Comparison of ENCODE assay signal across 14 cellular contexts in genomic region chr4:66169341-66169740, GRCh38.
A peak's percentile ranks its signal among the peaks of the same experiment; 100 is the strongest.
DNase-seq lines count a peak whose midpoint lies in the region; ATAC-seq, FAIRE-seq and TF ChIP-seq lines count a peak whose summit lies in the region.
"Had no signal": no experiment of that assay in that cellular context is flagged by ENCODE, and none has a peak within 500 bp of the region (broad histone marks: within the 10 kb centered on the region; RNA-seq: fewer than 3 reads in every experiment).

No MANE protein-coding gene starts in this region.

- TF ChIP-seq POLR2A in thyroid gland (IDR thresholded peaks at IDR 0.05), result no peak

- H3K4me1 Mint-ChIP-seq in astrocyte (ENCODE audit: low read depth, unreplicated experiment), result no peaks in the 10 kb centered on the region
- H3K4me1 Mint-ChIP-seq in T-helper 2 cell treated with Interferon-gamma antibody and Interleukin-4, amounts not matched to agents 5 μg/mL and 100 μg/mL, for 36 hours (ENCODE audit: low read depth), result no peaks in the 10 kb centered on the region
- H3K4me1 Mint-ChIP-seq in naive thymus-derived CD4-positive, alpha-beta T cell, result no peaks in the 10 kb centered on the region
- H3K4me1 Mint-ChIP-seq: activated CD4-positive, alpha-beta T cell treated with anti-CD3 and anti-CD28 coated beads for 36 hours; memory B cell had no signal

- H3K27me3 ChIP-seq in astrocyte (ENCODE audit: insufficient read depth, low read length), result no peaks in the 10 kb centered on the region
- no peaks in the 10 kb centered on the region for H3K27me3 ChIP-seq in naive thymus-derived CD4-positive, alpha-beta T cell (ENCODE audit: control insufficient read depth in 2 of 2, insufficient read depth in 2 of 2, low read length in 2 of 2)
- no peaks in the 10 kb centered on the region for H3K27me3 ChIP-seq in thyroid gland
- H3K27me3 ChIP-seq: tibial artery had no signal

- no peak overlapping the region for H3K9ac ChIP-seq in astrocyte (ENCODE audit: low read length)

- H3K4me3 ChIP-seq in astrocyte (ENCODE audit: insufficient read depth, low read depth, low read length), result no peak overlapping the region
- H3K4me3 ChIP-seq in naive thymus-derived CD4-positive, alpha-beta T cell (ENCODE audit: low read length), result no peak overlapping the region
- H3K4me3 ChIP-seq in thyroid gland (replicated peaks in 1 of 3), result no peak overlapping the region
- H3K4me3 ChIP-seq: tibial artery had no signal

- no peaks in the 10 kb centered on the region for H3K79me2 ChIP-seq in astrocyte (ENCODE audit: insufficient read depth, low read length)

- ATAC-seq in naive thymus-derived CD4-positive, alpha-beta T cell, result no peak
- ATAC-seq: activated CD4-positive, alpha-beta T cell treated with anti-CD3 and anti-CD28 coated beads for 36 hours; right cardiac atrium had no signal

- no peak overlapping the region for H3K27ac ChIP-seq in astrocyte (ENCODE audit: low read depth, low read length)
- no peak overlapping the region for H3K27ac ChIP-seq in naive thymus-derived CD4-positive, alpha-beta T cell (ENCODE audit: low read depth, low read length)
- no peak overlapping the region for H3K27ac ChIP-seq in thyroid gland
- H3K27ac ChIP-seq: tibial artery had no signal

- H3K4me1 ChIP-seq in astrocyte (ENCODE audit: insufficient read depth, low read length), result no peaks in the 10 kb centered on the region
- no peaks in the 10 kb centered on the region for H3K4me1 ChIP-seq in naive thymus-derived CD4-positive, alpha-beta T cell (ENCODE audit: control insufficient read depth in 2 of 2, insufficient read depth in 2 of 2, low read length in 2 of 2)
- H3K4me1 ChIP-seq in thyroid gland, result no peaks in the 10 kb centered on the region
- H3K4me1 ChIP-seq: tibial artery had no signal

- H3K9me3 ChIP-seq in astrocyte (ENCODE audit: insufficient read depth, low read depth, low read length) (no peaks in the 10 kb centered on the region), thyroid gland (no peaks in the 10 kb centered on the region)
- H3K9me3 ChIP-seq in naive thymus-derived CD4-positive, alpha-beta T cell (ENCODE audit: control insufficient read depth in 2 of 3, low read length in 3 of 3), result no peaks in the 10 kb centered on the region

- CTCF ChIA-PET in naive thymus-derived CD4-positive, alpha-beta T cell (lab: Charles Lee), result no interaction called here

- H3K27me3 Mint-ChIP-seq in astrocyte (ENCODE audit: low read depth, unreplicated experiment), result no peaks in the 10 kb centered on the region
- H3K27me3 Mint-ChIP-seq in T-helper 2 cell treated with Interferon-gamma antibody and Interleukin-4, amounts not matched to agents 5 μg/mL and 100 μg/mL, for 36 hours (ENCODE audit: low read depth), result no peaks in the 10 kb centered on the region
- no peaks in the 10 kb centered on the region for H3K27me3 Mint-ChIP-seq in naive thymus-derived CD4-positive, alpha-beta T cell
- H3K27me3 Mint-ChIP-seq: activated CD4-positive, alpha-beta T cell treated with anti-CD3 and anti-CD28 coated beads for 36 hours; memory B cell had no signal

- no peak overlapping the region for H3K27ac Mint-ChIP-seq in astrocyte (ENCODE audit: unreplicated experiment)
- H3K27ac Mint-ChIP-seq in T-helper 2 cell treated with Interferon-gamma antibody and Interleukin-4, amounts not matched to agents 5 μg/mL and 100 μg/mL, for 36 hours, result no peak overlapping the region
- H3K27ac Mint-ChIP-seq in naive thymus-derived CD4-positive, alpha-beta T cell, result no peak overlapping the region
- H3K27ac Mint-ChIP-seq: activated CD4-positive, alpha-beta T cell treated with anti-CD3 and anti-CD28 coated beads for 36 hours; memory B cell had no signal

- no peak overlapping the region for H3K4me2 ChIP-seq in astrocyte (ENCODE audit: low read length)

- H2AFZ ChIP-seq in astrocyte (ENCODE audit: low read depth, low read length), result no peak overlapping the region

- 23 to 31% methylated on average over 5 of the region's 5 CpGs for WGBS in thyroid gland, 2 donors

- FAIRE-seq in D721Med (lab: Jason Lieb, UNC) (no peak), astrocyte (lab: Jason Lieb, UNC) (no peak)
- FAIRE-seq: colon had no signal

- no peaks in the 10 kb centered on the region for H3K36me3 Mint-ChIP-seq in astrocyte (ENCODE audit: low read depth, unreplicated experiment)
- no peaks in the 10 kb centered on the region for H3K36me3 Mint-ChIP-seq in T-helper 2 cell treated with Interferon-gamma antibody and Interleukin-4, amounts not matched to agents 5 μg/mL and 100 μg/mL, for 36 hours (ENCODE audit: low read depth)
- H3K36me3 Mint-ChIP-seq in naive thymus-derived CD4-positive, alpha-beta T cell, result no peaks in the 10 kb centered on the region
- H3K36me3 Mint-ChIP-seq: memory B cell had no signal

- peaks cover 4% of the 10 kb centered on the region for H3K9me3 Mint-ChIP-seq in astrocyte (ENCODE audit: unreplicated experiment)
- H3K9me3 Mint-ChIP-seq in T-helper 2 cell treated with Interferon-gamma antibody and Interleukin-4, amounts not matched to agents 5 μg/mL and 100 μg/mL, for 36 hours, result peaks cover 14% of the 10 kb centered on the region
- H3K9me3 Mint-ChIP-seq in naive thymus-derived CD4-positive, alpha-beta T cell, result peaks cover 0 to 24% (median 5%) of the 10 kb centered on the region in 11 donors

- intact Hi-C loops in naive thymus-derived CD4-positive, alpha-beta T cell (cut with micrococcal nuclease), result no loop called here
- intact Hi-C loops in thyroid gland (cut with DNase I), result no loop called here

- POLR2A ChIA-PET in naive thymus-derived CD4-positive, alpha-beta T cell (lab: Charles Lee), result no interaction called here

- no peak overlapping the region for H3K4me3 Mint-ChIP-seq in astrocyte (ENCODE audit: unreplicated experiment)
- H3K4me3 Mint-ChIP-seq in T-helper 2 cell treated with Interferon-gamma antibody and Interleukin-4, amounts not matched to agents 5 μg/mL and 100 μg/mL, for 36 hours, result no peak overlapping the region
- no peak overlapping the region for H3K4me3 Mint-ChIP-seq in naive thymus-derived CD4-positive, alpha-beta T cell
- H3K4me3 Mint-ChIP-seq: activated CD4-positive, alpha-beta T cell treated with anti-CD3 and anti-CD28 coated beads for 36 hours; memory B cell had no signal

- peak; percentile 6 for TF ChIP-seq CTCF in D721Med (IDR thresholded peaks at IDR 0.05; ENCODE audit: insufficient read depth, missing control alignments)
- TF ChIP-seq CTCF in astrocyte (IDR thresholded peaks at IDR 0.05; ENCODE audit: insufficient read depth, low read depth, low read length), result no peak
- TF ChIP-seq CTCF in thyroid gland (IDR thresholded peaks at IDR 0.05), result no peak

- H3K36me3 ChIP-seq in astrocyte (ENCODE audit: insufficient read depth, low read length), result no peaks in the 10 kb centered on the region
- H3K36me3 ChIP-seq in naive thymus-derived CD4-positive, alpha-beta T cell (ENCODE audit: control insufficient read depth in 2 of 3, insufficient read depth in 3 of 3, low read length in 3 of 3), result no peaks in the 10 kb centered on the region
- no peaks in the 10 kb centered on the region for H3K36me3 ChIP-seq in thyroid gland
- H3K36me3 ChIP-seq: tibial artery had no signal

- DNase-seq in D721Med (ENCODE audit: insufficient read length, low spot score) (no peak), HuH-7 (ENCODE audit: low spot score) (peak; percentile 48), astrocyte (ENCODE audit: low read depth) (peak; percentile 2), iris pigment epithelial cell (ENCODE audit: low read depth) (peak; percentile 21), thyroid gland (no peak), GOT3 (lab: John Stamatoyannopoulos, UW) (no peak)
- DNase-seq in T-helper 2 cell treated with Interferon-gamma antibody and Interleukin-4, amounts not matched to agents 5 μg/mL and 100 μg/mL, for 36 hours (ENCODE audit: low spot score), result no peak
- DNase-seq in naive thymus-derived CD4-positive, alpha-beta T cell, result no peak
- DNase-seq: activated CD4-positive, alpha-beta T cell treated with anti-CD3 and anti-CD28 coated beads for 36 hours; activated gamma-delta T cell; right cardiac atrium; tibial artery had no signal

- no peaks in the 10 kb centered on the region for H4K20me1 ChIP-seq in astrocyte (ENCODE audit: insufficient read depth, low read length)

Comparison
In these comparisons a context has a peak if more than half of its experiments do, and no peak if none do; other contexts are left out.
1. DNase-seq: peak in HuH-7 (single experiment), astrocyte (single experiment) and iris pigment epithelial cell (single experiment); none in D721Med (single experiment), T-helper 2 cell treated with Interferon-gamma antibody and Interleukin-4, amounts not matched to agents 5 μg/mL and 100 μg/mL, for 36 hours (single experiment), naive thymus-derived CD4-positive, alpha-beta T cell (0 of 9), thyroid gland (0 of 2) and GOT3 (single experiment).